ENCODE assay signal across 10 cellular contexts in the genomic region with DNA sequence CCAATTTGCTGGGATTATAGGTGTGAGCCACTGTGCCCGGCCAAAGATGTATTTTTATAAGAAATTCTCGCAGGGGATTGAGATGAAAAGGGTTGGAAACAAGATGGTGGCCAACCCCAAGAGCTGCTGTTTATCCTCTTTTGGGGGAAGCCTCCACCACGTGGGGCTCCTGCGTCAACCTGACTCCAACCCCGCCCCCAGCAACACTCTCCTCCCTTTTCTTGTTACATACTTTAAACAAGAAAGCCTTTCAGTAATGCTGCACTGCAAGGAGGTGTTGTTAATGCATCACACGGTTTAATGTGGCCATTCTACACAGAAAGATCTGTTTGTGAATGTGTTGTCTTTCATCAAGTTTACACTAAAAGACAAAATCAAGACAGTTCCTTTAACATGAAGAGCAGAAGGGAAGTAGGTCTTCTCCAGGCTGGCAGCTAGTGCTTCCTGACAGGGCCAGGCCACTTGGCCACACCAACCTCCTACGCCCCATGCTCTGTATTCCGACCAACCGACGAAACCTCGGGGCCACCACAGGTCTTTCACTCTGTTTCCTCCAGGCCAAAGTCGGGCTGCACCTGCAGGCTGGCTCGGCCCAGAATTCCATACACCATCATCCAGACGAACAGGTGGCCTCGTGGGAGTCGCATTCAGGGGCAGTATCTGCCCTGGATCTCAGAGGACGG. TPM values are rescaled to one million over a fixed set of nuclear protein-coding genes. Genes with fewer than 3 reads are reported as not detected.
DNase-seq lines count a peak whose midpoint lies in the region; ATAC-seq, FAIRE-seq and TF ChIP-seq lines count a peak whose summit lies in the region.
"Had no signal": no experiment of that assay in that cellular context is flagged by ENCODE, and none has a peak within 500 bp of the region (broad histone marks: within the 10 kb centered on the region; RNA-seq: fewer than 3 reads in every experiment).

No MANE protein-coding gene starts in this region.

- TF ChIP-seq POLR2A in GM12878 (IDR thresholded peaks at IDR 0.05; ENCODE audit: low read depth, low read length): peak; percentile 35; the same call in 1 of the 2 replicates
- TF ChIP-seq POLR2A in spleen (IDR thresholded peaks at IDR 0.05): no peak

- no peaks in the 10 kb centered on the region for H3K27me3 ChIP-seq in Loucy (ENCODE audit: insufficient read depth, low read length, poor library complexity, severe bottlenecking)
- H3K27me3 ChIP-seq in GM12878 (replicated peaks in 1 of 2; ENCODE audit: control insufficient read depth in 2 of 2, insufficient read depth in 2 of 2, low read length in 1 of 2): no peaks in the 10 kb centered on the region
- no peaks in the 10 kb centered on the region for H3K27me3 ChIP-seq in spleen (replicated peaks in 1 of 7)
- H3K27me3 ChIP-seq in Caco-2 (replicated peaks; ENCODE audit: control insufficient read depth, insufficient read depth, low read length): no peaks in the 10 kb centered on the region
- H3K27me3 ChIP-seq: SJSA1 had no signal

- no peaks in the 10 kb centered on the region for H3K9me2 ChIP-seq in Loucy (replicated peaks; ENCODE audit: low read depth, low read length)

- H3K4me3 ChIP-seq in Loucy (ENCODE audit: low read length, poor library complexity, severe bottlenecking): no peak overlapping the region
- H3K4me3 ChIP-seq in GM12878: peak overlapping the region; percentile 13; the same call in 1 of the 2 replicates
- peak overlapping the region in 1 of 8 donors; percentile 4 for H3K4me3 ChIP-seq in spleen
- H3K4me3 ChIP-seq in Caco-2 (ENCODE audit: low read depth, low read length): no peak overlapping the region
- H3K4me3 ChIP-seq: SJSA1 had no signal

- WGBS in GM12878 (ENCODE audit: insufficient coverage, insufficient replicate concordance, low lambda C conversion rate, missing lambda C conversion rate): 76% methylated on average over 17 of the region's 17 CpGs
- WGBS in spleen, 5 donors: 41 to 64% (median 54%) methylated on average over 17 of the region's 17 CpGs

- CTCF ChIA-PET in GM12878 (lab: Yijun Ruan, JAX) (interaction anchor here (0.9 to 4.9 kb wide), 4 partner anchors 30 to 189 kb away, joined by 4 to 15 read pairs (median 4); no protein-coding TSS in a partner anchor), Caco-2 (lab: Charles Lee) (no interaction called here)

- DNase-seq in activated CD4-positive, alpha-beta T cell treated with anti-CD3 and anti-CD28 coated beads, Interleukin-2, amount 10 ng/mL, durations not matched to agents 24 days and 14 days: peak; percentile 70
- no peak for DNase-seq in activated CD4-positive, alpha-beta T cell treated with anti-CD3 and anti-CD28 coated beads, Interleukin-2, amount 50 U/mL, for 48 hours
- DNase-seq in GM12878 (ENCODE audit: low read depth, low spot score) (no peak), spleen (no peak), NCI-H187 treated with DMSO at 0.1 percent for 48 hours (lab: John Stamatoyannopoulos, UW) (no peak), Caco-2 (no peak), NCI-H69 (lab: John Stamatoyannopoulos, UW) (no peak)

- no peak for TF ChIP-seq EP300 in GM12878 (IDR thresholded peaks at IDR 0.05; ENCODE audit: borderline replicate concordance in 1 of 2, control insufficient read depth in 1 of 2, low read depth in 2 of 2, low read length in 2 of 2)

- 0 out of 2 replicates have a peak overlapping the region, but pooled peaks have one; percentile 13 for H2AFZ ChIP-seq in Loucy (ENCODE audit: low read length)
- H2AFZ ChIP-seq in GM12878 (ENCODE audit: control insufficient read depth, low read depth, low read length): peak overlapping the region; percentile 41

- TF ChIP-seq RAD21 in GM12878 (IDR thresholded peaks at IDR 0.05; ENCODE audit: insufficient read depth, low read depth, low read length): no peak

- POLR2A ChIA-PET in GM12878 (lab: Charles Lee) (interaction anchor here (1.1 to 1.7 kb wide), 4 partner anchors 25 to 149 kb away, joined by 3 to 9 read pairs (median 6); no protein-coding TSS in a partner anchor), Caco-2 (lab: Charles Lee) (no interaction called here)

- ATAC-seq in GM12878: peak; percentile 47

- TF ChIP-seq CTCF in Loucy (conservative IDR thresholded peaks at IDR 0.05; ENCODE audit: low read length): no peak
- no peak for TF ChIP-seq CTCF in GM12878 (IDR thresholded peaks at IDR 0.05 in 2 of 3, conservative IDR thresholded peaks at IDR 0.05 in 1 of 3; ENCODE audit: control insufficient read depth in 2 of 3, extremely low read depth in 1 of 3, insufficient read depth in 1 of 3, low read depth in 3 of 3, low read length in 3 of 3)
- no peak for TF ChIP-seq CTCF in spleen (IDR thresholded peaks at IDR 0.05 in 8 of 11, conservative IDR thresholded peaks at IDR 0.05 in 3 of 11)
- no peak for TF ChIP-seq CTCF in Caco-2 (IDR thresholded peaks at IDR 0.05; ENCODE audit: insufficient read depth in 1 of 2, low read depth in 1 of 2, low read length in 1 of 2, severe bottlenecking in 1 of 2, unreplicated experiment in 1 of 2)

- SMC1A ChIA-PET in GM12878 (lab: Charles Lee; ENCODE audit: uncharacterized antibody, unreplicated experiment): interaction anchor here (0.7 to 4.4 kb wide), 13 partner anchors 9 to 292 kb away, joined by 3 to 25 read pairs (median 5); no protein-coding TSS in a partner anchor

- RAD21 ChIA-PET in GM12878 (lab: Charles Lee; ENCODE audit: unreplicated experiment): interaction anchor here (0.7 to 2.3 kb wide), 14 partner anchors 24 to 190 kb away, joined by 3 to 12 read pairs (median 4); a partner anchor contains a TSS

- H4K20me1 ChIP-seq in Loucy (ENCODE audit: insufficient read depth, low read length, poor library complexity, severe bottlenecking) (no peaks in the 10 kb centered on the region), GM12878 (ENCODE audit: control insufficient read depth, insufficient read depth) (no peaks in the 10 kb centered on the region)

- H3K4me2 ChIP-seq in Loucy (ENCODE audit: low read depth, low read length, poor library complexity, severe bottlenecking) (no peak overlapping the region), GM12878 (ENCODE audit: control insufficient read depth, insufficient read depth) (peak overlapping the region; percentile 52)

- H3K79me2 ChIP-seq in Loucy (ENCODE audit: insufficient read depth, low read length) (peaks cover 29% of the 10 kb centered on the region), GM12878 (ENCODE audit: control insufficient read depth, insufficient read depth, low read length) (peaks cover 37% of the 10 kb centered on the region)

- FAIRE-seq in GM12878 (lab: Jason Lieb, UNC): no peak

- no peaks in the 10 kb centered on the region for H3K9me3 Mint-ChIP-seq in activated CD4-positive, alpha-beta T cell treated with anti-CD3 and anti-CD28 coated beads, Interleukin-2, amount 10 ng/mL, durations not matched to agents 24 days and 14 days
- no peaks in the 10 kb centered on the region for H3K9me3 Mint-ChIP-seq in Caco-2 (ENCODE audit: unreplicated experiment)
- H3K9me3 Mint-ChIP-seq: neural crest cell had no signal

- peak overlapping the region; percentile 99 for H3K27ac ChIP-seq in GM12878 (ENCODE audit: control insufficient read depth, insufficient read depth)
- H3K27ac ChIP-seq in spleen: peak overlapping the region in 7 of 8 donors; percentile 85 to 91 (median 89)

- peaks cover 52% of the 10 kb centered on the region for H3K4me1 Mint-ChIP-seq in activated CD4-positive, alpha-beta T cell treated with anti-CD3 and anti-CD28 coated beads, Interleukin-2, amount 10 ng/mL, durations not matched to agents 24 days and 14 days
- H3K4me1 Mint-ChIP-seq in Caco-2 (ENCODE audit: low read depth, unreplicated experiment): peaks cover 38% of the 10 kb centered on the region

- peak overlapping the region; percentile 72 for H3K27ac Mint-ChIP-seq in activated CD4-positive, alpha-beta T cell treated with anti-CD3 and anti-CD28 coated beads, Interleukin-2, amount 10 ng/mL, durations not matched to agents 24 days and 14 days
- H3K27ac Mint-ChIP-seq in Caco-2 (ENCODE audit: unreplicated experiment): no peak overlapping the region

- 0 out of 2 replicates have a peak, but pooled peaks cover 5% of the 10 kb centered on the region for H3F3A ChIP-seq in Loucy (ENCODE audit: low read depth)

- BruUV-seq in GM12878 (replicated peaks; lab: Mats Ljungman, UMichigan) (no TSS peak), Caco-2 (replicated peaks; lab: Mats Ljungman, UMichigan) (no TSS peak)

- peak overlapping the region; percentile 92 for H3K9ac ChIP-seq in Loucy (ENCODE audit: low read depth, low read length, poor library complexity, severe bottlenecking)
- peak overlapping the region; percentile 45; the same call in 1 of the 2 replicates for H3K9ac ChIP-seq in GM12878 (ENCODE audit: control insufficient read depth, insufficient read depth, low read length)

- no peaks in the 10 kb centered on the region for H3K9me3 ChIP-seq in Loucy (ENCODE audit: insufficient read depth, low read depth, low read length)
- no peaks in the 10 kb centered on the region for H3K9me3 ChIP-seq in GM12878 (replicated peaks; ENCODE audit: control insufficient read depth, insufficient read depth, low read length)
- no peaks in the 10 kb centered on the region for H3K9me3 ChIP-seq in spleen
- H3K9me3 ChIP-seq in Caco-2: no peaks in the 10 kb centered on the region
- H3K9me3 ChIP-seq: SJSA1 had no signal

- H3K36me3 Mint-ChIP-seq in activated CD4-positive, alpha-beta T cell treated with anti-CD3 and anti-CD28 coated beads, Interleukin-2, amount 10 ng/mL, durations not matched to agents 24 days and 14 days (ENCODE audit: low read depth): no peaks in the 10 kb centered on the region
- peaks cover 9% of the 10 kb centered on the region for H3K36me3 Mint-ChIP-seq in Caco-2 (ENCODE audit: insufficient read depth, unreplicated experiment)

- no peaks in the 10 kb centered on the region for H3K27me3 Mint-ChIP-seq in activated CD4-positive, alpha-beta T cell treated with anti-CD3 and anti-CD28 coated beads, Interleukin-2, amount 10 ng/mL, durations not matched to agents 24 days and 14 days
- no peaks in the 10 kb centered on the region for H3K27me3 Mint-ChIP-seq in Caco-2 (ENCODE audit: insufficient read depth, unreplicated experiment)

- intact Hi-C loops in activated CD4-positive, alpha-beta T cell treated with anti-CD3 and anti-CD28 coated beads, Interleukin-2, amount 10 ng/mL, durations not matched to agents 24 days and 14 days (cut with micrococcal nuclease): loop anchor here (2.0 kb wide), 3 partner anchors 29 to 75 kb away; a partner anchor contains a TSS
- intact Hi-C loops in GM12878 (cut with micrococcal nuclease; ENCODE audit: unreplicated experiment) (loop anchor here (2.0 to 10.0 kb wide), 5 partner anchors 63 to 187 kb away; a partner anchor contains a TSS), spleen (cut with DNase I; ENCODE audit: low total_unique reads) (no loop called here), Caco-2 (cut with micrococcal nuclease; ENCODE audit: unreplicated experiment) (loop anchor here (2.0 kb wide), 1 partner anchor 49 kb away; a partner anchor contains a TSS)

- peaks cover 69% of the 10 kb centered on the region for H3K4me1 ChIP-seq in Loucy (ENCODE audit: insufficient read depth, low read length, poor library complexity, severe bottlenecking)
- H3K4me1 ChIP-seq in GM12878 (ENCODE audit: control insufficient read depth, insufficient read depth, low read length): peaks cover 55% of the 10 kb centered on the region
- peaks cover 45 to 97% (median 91%) of the 10 kb centered on the region in 6 donors for H3K4me1 ChIP-seq in spleen
- H3K4me1 ChIP-seq in Caco-2: peaks cover 61% of the 10 kb centered on the region

- no peaks in the 10 kb centered on the region for H3K36me3 ChIP-seq in Loucy (ENCODE audit: insufficient read depth, low read length)
- H3K36me3 ChIP-seq in GM12878 (ENCODE audit: control insufficient read depth in 2 of 2, insufficient read depth in 2 of 2, low read length in 1 of 2): no peaks in the 10 kb centered on the region
- H3K36me3 ChIP-seq in spleen: no peaks in the 10 kb centered on the region
- H3K36me3 ChIP-seq in Caco-2 (ENCODE audit: control insufficient read depth, insufficient read depth, low read length): no peaks in the 10 kb centered on the region
- H3K36me3 ChIP-seq: SJSA1 had no signal

- no peak overlapping the region for H3K4me3 Mint-ChIP-seq in activated CD4-positive, alpha-beta T cell treated with anti-CD3 and anti-CD28 coated beads, Interleukin-2, amount 10 ng/mL, durations not matched to agents 24 days and 14 days
- H3K4me3 Mint-ChIP-seq in Caco-2 (ENCODE audit: unreplicated experiment): no peak overlapping the region
- H3K4me3 Mint-ChIP-seq: neural crest cell had no signal

- in situ Hi-C loops in GM12878 (cut with MboI): loop anchor here (5.0 kb wide), 1 partner anchor 74 kb away; no protein-coding TSS in a partner anchor

RNA-seq across cellular contexts. Expression of a gene that starts 25.9 kb away (rescaled TPM):
- 9.3 and 10.6 TPM in 2 replicates for total RNA-seq in activated CD4-positive, alpha-beta T cell treated with anti-CD3 and anti-CD28 coated beads, Interleukin-2, amount 10 ng/mL, durations not matched to agents 24 days and 14 days
- 193 and 225 TPM in 2 replicates for total RNA-seq in GM12878 (2013; cell fraction: nucleolus; rRNA removed)
- total RNA-seq in GM12878 (2014; rRNA removed) (13.0 and 13.7 TPM in 2 replicates), GM12878 (2014; rRNA removed; fragmentation: Illumina TruSeq; extraction: Trizol) (8.3 and 10.9 TPM in 2 replicates), GM12878 (2021) (11.2 and 11.6 TPM in 2 replicates), spleen (100 to 1,000 TPM in 4 of 7 donors, 10 to 100 TPM in 3; 74.0 to 163 (median 105) TPM), Caco-2 (2022) (12.6 and 13.5 TPM in 2 replicates)
- polyA plus RNA-seq in GM12878 (2011; ENCODE audit: low read depth): 4.4 TPM
- polyA plus RNA-seq in GM12878 (2011; rRNA removed) (26.9 and 30.9 TPM in 2 replicates), GM12878 (2014; fragmentation: Illumina TruSeq; extraction: Trizol) (8.8 and 9.3 TPM in 2 replicates), GM12878 (2014; fragmentation: Nextera tagmentation; extraction: Ambion mirVana) (1 to 10 TPM; 2.2 to 2.9 TPM), GM12878 (2014; rRNA removed) (9.9 and 11.1 TPM in 2 replicates), GM12878 (2016; fragmentation: Nextera tagmentation; extraction: Ambion mirVana) (1 to 10 TPM; 2.5 to 4.9 TPM), spleen (10 to 100 TPM; 12.9 to 30.3 (median 18.0) TPM)
- 22.6 and 26.7 TPM in 2 replicates for polyA plus RNA-seq in GM12878 (2011; cell fraction: cytosol; rRNA removed)
- 59.4 and 76.9 TPM in 2 replicates for polyA plus RNA-seq in GM12878 (2011; cell fraction: nucleus; rRNA removed)
- 7.7 and 13.4 TPM in 2 replicates for polyA plus RNA-seq in GM12878 (2012)
- 57.2 and 71.5 TPM in 2 replicates for polyA minus RNA-seq in GM12878 (2011; rRNA and poly(A)+ RNA removed)
- 9.8 and 11.5 TPM in 2 replicates for polyA minus RNA-seq in GM12878 (2011; cell fraction: cytosol; rRNA and poly(A)+ RNA removed)
- polyA minus RNA-seq in GM12878 (2011; cell fraction: nucleus; rRNA and poly(A)+ RNA removed): 29.0 and 42.4 TPM in 2 replicates

RNA-seq across cellular contexts. Expression of a gene that starts 48.7 kb away (rescaled TPM):
- 18.6 and 19.1 TPM in 2 replicates for total RNA-seq in activated CD4-positive, alpha-beta T cell treated with anti-CD3 and anti-CD28 coated beads, Interleukin-2, amount 10 ng/mL, durations not matched to agents 24 days and 14 days
- total RNA-seq in GM12878 (2013; cell fraction: nucleolus; rRNA removed): 44.8 and 48.4 TPM in 2 replicates
- total RNA-seq in GM12878 (2014; rRNA removed) (9.8 and 10.5 TPM in 2 replicates), GM12878 (2014; rRNA removed; fragmentation: Illumina TruSeq; extraction: Trizol) (6.3 and 6.8 TPM in 2 replicates), GM12878 (2021) (10.8 and 16.0 TPM in 2 replicates), spleen (10 to 100 TPM in 6 of 7 donors, 1 to 10 TPM in 1; 8.4 to 18.0 (median 12.2) TPM), Caco-2 (2022) (5.6 and 8.2 TPM in 2 replicates)
- 7.0 TPM for polyA plus RNA-seq in GM12878 (2011; ENCODE audit: low read depth)
- polyA plus RNA-seq in GM12878 (2011; rRNA removed) (6.1 and 12.5 TPM in 2 replicates), GM12878 (2014; fragmentation: Illumina TruSeq; extraction: Trizol) (6.0 and 9.0 TPM in 2 replicates), GM12878 (2014; fragmentation: Nextera tagmentation; extraction: Ambion mirVana) (1 to 10 TPM; 2.2 to 2.8 TPM), GM12878 (2014; rRNA removed) (12.4 and 16.2 TPM in 2 replicates), GM12878 (2016; fragmentation: Nextera tagmentation; extraction: Ambion mirVana) (1 to 10 TPM; 7.2 to 8.2 TPM), spleen (1 to 10 TPM; 4.4 to 6.5 (median 6.0) TPM)
- 11.1 and 15.7 TPM in 2 replicates for polyA plus RNA-seq in GM12878 (2011; cell fraction: cytosol; rRNA removed)
- 107 and 122 TPM in 2 replicates for polyA plus RNA-seq in GM12878 (2011; cell fraction: nucleus; rRNA removed)
- polyA plus RNA-seq in GM12878 (2012): 10.3 and 10.7 TPM in 2 replicates
- 17.7 and 31.5 TPM in 2 replicates for polyA minus RNA-seq in GM12878 (2011; rRNA and poly(A)+ RNA removed)
- 4.0 and 8.4 TPM in 2 replicates for polyA minus RNA-seq in GM12878 (2011; cell fraction: cytosol; rRNA and poly(A)+ RNA removed)
- polyA minus RNA-seq in GM12878 (2011; cell fraction: nucleus; rRNA and poly(A)+ RNA removed): 19.6 and 32.8 TPM in 2 replicates
